Comparison of ENCODE assay signal across 8 cellular contexts in genomic region chr14:20682435-20683124, GRCh38. TPM values are rescaled to one million over a fixed set of nuclear protein-coding genes. Genes with fewer than 3 reads are reported as not detected.
DNase-seq lines count a peak whose midpoint lies in the region; ATAC-seq, FAIRE-seq and TF ChIP-seq lines count a peak whose summit lies in the region.

No MANE protein-coding gene starts in this region.

- FAIRE-seq in RCC 7860 (lab: Jason Lieb, UNC): no peak

- H3K27ac ChIP-seq in HUES64 (ENCODE audit: low read depth, low read length): peak overlapping the region; percentile 78
- H3K27ac ChIP-seq in neural cell (ENCODE audit: low read length): peak overlapping the region; percentile 95

- H2AFZ ChIP-seq in neural cell (ENCODE audit: low read depth, low read length): peak overlapping the region; percentile 87

- peaks cover 7% of the 10 kb centered on the region; the same call in 1 of the 2 replicates for H3K4me1 ChIP-seq in HUES64 (ENCODE audit: insufficient read depth, low read length)

- H3K36me3 ChIP-seq in HUES64 (ENCODE audit: insufficient read depth, low read length): no peaks in the 10 kb centered on the region
- H3K36me3 ChIP-seq in neural cell (ENCODE audit: insufficient read depth, low read length): no peaks in the 10 kb centered on the region

- H3K4me3 ChIP-seq in HUES64 (ENCODE audit: low read length): peak overlapping the region; percentile 78
- H3K4me3 ChIP-seq in fibroblast of the aortic adventitia (ENCODE audit: low read depth, low read length): peak overlapping the region; percentile 91
- peak overlapping the region; percentile 78 for H3K4me3 ChIP-seq in neural cell (ENCODE audit: low read length)

- H3K9me2 ChIP-seq in neural cell (ENCODE audit: insufficient read depth, low read length): no peaks in the 10 kb centered on the region

- TF ChIP-seq CTCF in fibroblast of the aortic adventitia (IDR thresholded peaks at IDR 0.05; ENCODE audit: insufficient read depth, low read length): no peak
- TF ChIP-seq CTCF in neural cell (IDR thresholded peaks at IDR 0.05; ENCODE audit: poor library complexity, severe bottlenecking): peak; percentile 34

- WGBS in HUES64: under 1% methylated on average over 40 of the region's 40 CpGs

- H3K27me3 ChIP-seq in HUES64 (ENCODE audit: insufficient read depth, low read length): peaks cover 2% of the 10 kb centered on the region; the same call in 1 of the 2 replicates
- no peaks in the 10 kb centered on the region for H3K27me3 ChIP-seq in neural cell (ENCODE audit: insufficient read depth, low read depth, low read length)

- H3K9ac ChIP-seq in HUES64 (ENCODE audit: low read depth, low read length): peak overlapping the region; percentile 74
- H3K9ac ChIP-seq in neural cell (ENCODE audit: low read length): peak overlapping the region; percentile 96

- ATAC-seq in GM21515 (IDR thresholded peaks at IDR 0.05; ENCODE audit: unreplicated experiment): peak; percentile 41
- ATAC-seq in stimulated activated naive CD8-positive, alpha-beta T cell treated with anti-CD3 and anti-CD28 coated beads, Interleukin-15, Interleukin-2, amounts not matched to agents 100 U/mL and 50 U/mL, for 24 hours: peak; percentile 69

- TF ChIP-seq RAD21 in neural cell (conservative IDR thresholded peaks at IDR 0.05): no peak

- DNase-seq in D341Med (ENCODE audit: low spot score): peak; percentile 87
- DNase-seq in RCC 7860 (ENCODE audit: low spot score): peak; percentile 77
- peak; percentile 60 to 67 for DNase-seq in activated T-helper 1 cell treated with anti-CD3 and anti-CD28 coated beads, Interleukin-2, amount 50 U/mL, for 16 hours (ENCODE audit: low read depth in 1 of 2, low spot score in 1 of 2)
- peak; percentile 94 for DNase-seq in fibroblast of the aortic adventitia (ENCODE audit: low read depth)
- peak; percentile 81 for DNase-seq in stimulated activated naive CD8-positive, alpha-beta T cell treated with anti-CD3 and anti-CD28 coated beads, Interleukin-15, Interleukin-2, amounts not matched to agents 100 U/mL and 50 U/mL, for 24 hours

- H4K20me1 ChIP-seq in neural cell (ENCODE audit: insufficient read depth): no peaks in the 10 kb centered on the region

- TF ChIP-seq EP300 in neural cell (conservative IDR thresholded peaks at IDR 0.05; ENCODE audit: poor library complexity, severe bottlenecking): peak; percentile 58

- H3K79me2 ChIP-seq in neural cell (replicated peaks; ENCODE audit: insufficient read depth, low read length): no peaks in the 10 kb centered on the region

- H3K4me2 ChIP-seq in neural cell (ENCODE audit: low read length): peak overlapping the region; percentile 69

- peaks cover 3% of the 10 kb centered on the region for H3F3A ChIP-seq in neural cell (ENCODE audit: insufficient read depth, low read length, poor library complexity, severe bottlenecking)

- H3K9me3 ChIP-seq in HUES64 (ENCODE audit: insufficient read depth, low read depth, low read length) (no peaks in the 10 kb centered on the region), neural cell (ENCODE audit: low read length) (no peaks in the 10 kb centered on the region)

TF ChIP-seq in neural cell, 6 proteins besides CTCF, POLR2A, EP300 and RAD21:
- TF ChIP-seq SMC3 (conservative IDR thresholded peaks at IDR 0.05; ENCODE audit: poor library complexity): peak; percentile 13
- TF ChIP-seq REST (IDR thresholded peaks at IDR 0.05; ENCODE audit: borderline replicate concordance): peak; percentile 94
- no peak for TF ChIP-seq EZH2 (IDR thresholded peaks at IDR 0.05; ENCODE audit: borderline replicate concordance, insufficient read depth, low read length, poor library complexity, severe bottlenecking)
- peak; percentile 75 for TF ChIP-seq MXI1 (conservative IDR thresholded peaks at IDR 0.05; ENCODE audit: poor library complexity, severe bottlenecking)
- TF ChIP-seq POLR2AphosphoS5 (IDR thresholded peaks at IDR 0.05): peak; percentile 96
- TF ChIP-seq TAF1 (IDR thresholded peaks at IDR 0.05; ENCODE audit: low read depth): peak; percentile 84

RNA-seq across cellular contexts. Expression of gene RNASE4, which starts 1.8 kb away (rescaled TPM):
- 0.20 TPM for polyA plus RNA-seq in HUES64 (2013, experiment 1 of 2)
- 1.1 TPM for polyA plus RNA-seq in HUES64 (2013, experiment 2 of 2)
- total RNA-seq in fibroblast of the aortic adventitia (ENCODE audit: low replicate concordance): 4.8 and 24.1 TPM in 2 replicates
- polyA plus RNA-seq in neural cell: 1.1 TPM in 1 of 2 replicates, not detected in the other
- polyA minus RNA-seq in neural cell: 0.23 and 1.7 TPM in 2 replicates

RNA-seq across cellular contexts. Expression of gene ANG, which starts 6.0 kb away (rescaled TPM):
- polyA plus RNA-seq in HUES64 (2013, experiment 1 of 2): 1.1 TPM
- polyA plus RNA-seq in HUES64 (2013, experiment 2 of 2): 1.5 TPM
- total RNA-seq in fibroblast of the aortic adventitia (ENCODE audit: low replicate concordance): 4.8 and 11.4 TPM in 2 replicates
- polyA plus RNA-seq in neural cell: 0.47 TPM in 1 of 2 replicates, not detected in the other
- 0.58 TPM in 1 of 2 replicates, not detected in the other for polyA minus RNA-seq in neural cell

RNA-seq across cellular contexts. Expression of gene OR6S1, which starts 41.1 kb away (rescaled TPM):
- polyA plus RNA-seq in HUES64 (2013, experiment 1 of 2): not detected
- polyA plus RNA-seq in HUES64 (2013, experiment 2 of 2): not detected
- total RNA-seq in fibroblast of the aortic adventitia (ENCODE audit: low replicate concordance): not detected in 2 replicates
- not detected in 2 replicates for polyA plus RNA-seq in neural cell
- not detected in 2 replicates for polyA minus RNA-seq in neural cell

Comparison
In these comparisons a context has a peak if more than half of its experiments do, and no peak if none do; other contexts are left out.
1. Peak in every context shown above with its lines: DNase-seq, ATAC-seq, H3K4me3 ChIP-seq and H3K27ac ChIP-seq.